ENCODE assay signal across 27 cellular contexts in the genomic region with DNA sequence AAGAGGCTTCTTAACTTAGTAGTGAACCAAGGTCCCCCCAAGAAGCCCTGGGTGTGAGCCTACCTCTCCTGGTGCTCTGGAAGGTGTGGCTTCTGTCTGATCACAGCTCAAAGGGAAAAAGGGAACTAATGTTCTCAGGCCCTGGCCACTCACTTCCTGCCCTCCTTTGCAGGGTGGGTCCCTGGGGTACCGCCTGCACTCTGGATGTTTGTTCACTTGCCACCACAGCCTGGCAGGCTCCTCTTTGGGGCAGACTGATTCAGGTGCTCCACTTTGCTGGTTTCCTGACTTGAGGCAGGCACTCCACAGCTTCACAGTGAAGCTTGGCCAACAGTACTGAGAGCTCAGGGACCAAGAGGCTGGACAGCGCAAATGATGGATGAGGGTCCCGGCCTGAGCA. TPM values are rescaled to one million over a fixed set of nuclear protein-coding genes. Genes with fewer than 3 reads are reported as not detected.
DNase-seq lines count a peak whose midpoint lies in the region; ATAC-seq and TF ChIP-seq lines count a peak whose summit lies in the region.
"Had no signal": no experiment of that assay in that cellular context is flagged by ENCODE, and none has a peak within 500 bp of the region (broad histone marks: within the 10 kb centered on the region; RNA-seq: fewer than 3 reads in every experiment).

No MANE protein-coding gene starts in this region.

- intact Hi-C loops in Right ventricle myocardium inferior (cut with DNase I) (no loop called here), left ventricle myocardium superior (cut with micrococcal nuclease) (no loop called here)

- ATAC-seq in Right ventricle myocardium inferior, result no peak
- no peak for ATAC-seq in left ventricle myocardium superior
- ATAC-seq: activated CD8-positive, alpha-beta T cell treated with anti-CD3 and anti-CD28 coated beads for 36 hours; activated T-cell treated with anti-CD3 and anti-CD28 coated beads, Interleukin-2, amount 50 U/mL, for 4 hours; naive thymus-derived CD8-positive, alpha-beta T cell had no signal

- WGBS in endodermal cell (ENCODE audit: insufficient coverage in 1 of 2, insufficient read length in 1 of 2), 2 experiments, result 88 to 92% methylated on average over 1 to 3 of the region's 3 CpGs

- H3K9me3 Mint-ChIP-seq in endodermal cell, result no peaks in the 10 kb centered on the region
- H3K9me3 Mint-ChIP-seq: activated CD8-positive, alpha-beta T cell treated with anti-CD3 and anti-CD28 coated beads for 36 hours; activated T-cell treated with anti-CD3 and anti-CD28 coated beads, Interleukin-2, amount 50 U/mL, for 4 hours; naive thymus-derived CD8-positive, alpha-beta T cell; type B pancreatic cell had no signal

- TF ChIP-seq CTCF in Peyer's patch (IDR thresholded peaks at IDR 0.05), result no peak
- no peak for TF ChIP-seq CTCF in endodermal cell (conservative IDR thresholded peaks at IDR 0.05)

- in situ Hi-C loops in HAP-1 (cut with MboI; ENCODE audit: low sequenced_read_pairs), result no loop called here

- H3K27me3 Mint-ChIP-seq in endodermal cell (ENCODE audit: insufficient read depth), result no peaks in the 10 kb centered on the region
- H3K27me3 Mint-ChIP-seq: activated CD8-positive, alpha-beta T cell treated with anti-CD3 and anti-CD28 coated beads for 36 hours; naive thymus-derived CD8-positive, alpha-beta T cell; type B pancreatic cell had no signal

- no peak for TF ChIP-seq POLR2A in Peyer's patch (IDR thresholded peaks at IDR 0.05)

- H3K36me3 ChIP-seq in Peyer's patch, result peaks cover 0 to 62% (median 0%) of the 10 kb centered on the region in 3 donors
- peaks cover 21% of the 10 kb centered on the region for H3K36me3 ChIP-seq in endodermal cell (ENCODE audit: control insufficient read depth, insufficient read depth, low read length)
- peaks cover 43% of the 10 kb centered on the region for H3K36me3 ChIP-seq in HAP-1 (replicated peaks)
- H3K36me3 ChIP-seq: MG63 had no signal

- H3K4me3 ChIP-seq in Peyer's patch (no peak overlapping the region), endodermal cell (ENCODE audit: low read length) (no peak overlapping the region), HAP-1 (no peak overlapping the region)
- H3K4me3 ChIP-seq: adrenal gland, MG63, SJCRH30, stomach had no signal

- peaks cover 33% of the 10 kb centered on the region for H3K36me3 Mint-ChIP-seq in endodermal cell (ENCODE audit: low read depth)
- H3K36me3 Mint-ChIP-seq: type B pancreatic cell had no signal

- H3K4me3 Mint-ChIP-seq in endodermal cell, result no peak overlapping the region
- H3K4me3 Mint-ChIP-seq: activated CD8-positive, alpha-beta T cell treated with anti-CD3 and anti-CD28 coated beads for 36 hours; activated T-cell treated with anti-CD3 and anti-CD28 coated beads, Interleukin-2, amount 50 U/mL, for 4 hours; naive thymus-derived CD8-positive, alpha-beta T cell; type B pancreatic cell had no signal

- no peak overlapping the region for H3K27ac Mint-ChIP-seq in endodermal cell
- H3K27ac Mint-ChIP-seq: activated CD8-positive, alpha-beta T cell treated with anti-CD3 and anti-CD28 coated beads for 36 hours; type B pancreatic cell had no signal

- DNase-seq in Right ventricle myocardium inferior (ENCODE audit: missing footprints), result peak; percentile 22
- no peak for DNase-seq in left ventricle myocardium superior
- peak in 2 of 3 donors; percentile 59 to 61 for DNase-seq in Peyer's patch
- no peak for DNase-seq in endodermal cell
- no peak for DNase-seq in HAP-1 (ENCODE audit: low spot score in 2 of 2)
- no peak for DNase-seq in NCI-H1694 (lab: John Stamatoyannopoulos, UW)
- DNase-seq in GM19240 (ENCODE audit: insufficient read length, low spot score), result no peak
- no peak for DNase-seq in NCI-H1694 treated with DMSO at 0.1 percent for 48 hours (lab: John Stamatoyannopoulos, UW)
- DNase-seq: activated CD8-positive, alpha-beta T cell treated with anti-CD3 and anti-CD28 coated beads for 36 hours; activated naive CD4-positive, alpha-beta T cell; activated T-cell treated with anti-CD3 and anti-CD28 coated beads, Interleukin-2, amount 50 U/mL, for 4 hours; adrenal gland; brain microvascular endothelial cell; Caco-2; GOT3; IMR-90; kidney; MG63; naive thymus-derived CD8-positive, alpha-beta T cell; NCI-H187 treated with DMSO at 0.1 percent for 48 hours; retina; SJCRH30; stimulated activated CD4-positive, alpha-beta T cell treated with anti-CD3 and anti-CD28 coated beads, Interleukin-4, amount 100 ng/mL, for 24 hours; stomach; T-helper 2 cell had no signal

- no peak overlapping the region for H3K9ac ChIP-seq in endodermal cell (ENCODE audit: extremely low read depth, low read length, poor library complexity, severe bottlenecking)

- H3K9me3 ChIP-seq in Peyer's patch (no peaks in the 10 kb centered on the region), endodermal cell (ENCODE audit: control insufficient read depth, low read length) (no peaks in the 10 kb centered on the region), HAP-1 (no peaks in the 10 kb centered on the region)
- H3K9me3 ChIP-seq: adrenal gland, Caco-2, MG63, SJCRH30, stomach had no signal

- H3K4me1 Mint-ChIP-seq in endodermal cell, result no peaks in the 10 kb centered on the region

- H3K4me1 ChIP-seq in Peyer's patch, result no peaks in the 10 kb centered on the region
- no peaks in the 10 kb centered on the region for H3K4me1 ChIP-seq in endodermal cell (ENCODE audit: control insufficient read depth, insufficient read depth, low read length)
- H3K4me1 ChIP-seq in HAP-1, result no peaks in the 10 kb centered on the region
- H3K4me1 ChIP-seq: adrenal gland, Caco-2, SJCRH30, stomach had no signal

- no peaks in the 10 kb centered on the region for H3K27me3 ChIP-seq in Peyer's patch
- H3K27me3 ChIP-seq in endodermal cell (ENCODE audit: control insufficient read depth, insufficient read depth, low read length, poor library complexity, severe bottlenecking), result no peaks in the 10 kb centered on the region
- no peaks in the 10 kb centered on the region for H3K27me3 ChIP-seq in HAP-1 (ENCODE audit: low read depth)
- H3K27me3 ChIP-seq: adrenal gland, brain microvascular endothelial cell, MG63, SJCRH30, stomach had no signal

- peak overlapping the region in 1 of 4 donors; percentile 49 for H3K27ac ChIP-seq in Peyer's patch
- peak overlapping the region; percentile 38 for H3K27ac ChIP-seq in endodermal cell (ENCODE audit: low read depth, low read length)
- H3K27ac ChIP-seq: adrenal gland, brain microvascular endothelial cell, SJCRH30, stomach had no signal

RNA-seq across cellular contexts. Expression of gene MYO15A, which starts 5.9 kb away (rescaled TPM):
- total RNA-seq in Right ventricle myocardium inferior (0.51 TPM), left ventricle myocardium superior (0.45 TPM), Peyer's patch (1 to 10 TPM in 3 of 4 donors, not detected in 1; 3.6 to 5.0 (median 3.8) TPM), endodermal cell (1 to 10 TPM; 1.7 to 2.4 TPM)
- 5.2 TPM for polyA plus RNA-seq in endodermal cell (2013, experiment 1 of 2)
- polyA plus RNA-seq in endodermal cell (2013, experiment 2 of 2), result 3.8 TPM
- total RNA-seq: Caco-2, Daoy had no signal

RNA-seq across cellular contexts. Expression of gene DRG2, which starts 14.9 kb away (rescaled TPM):
- 18.8 TPM for total RNA-seq in Right ventricle myocardium inferior
- 19.4 TPM for total RNA-seq in left ventricle myocardium superior
- total RNA-seq in Peyer's patch, result 10 to 100 TPM; 24.0 to 65.2 (median 48.5) TPM
- total RNA-seq in endodermal cell, result 10 to 100 TPM; 45.1 to 49.9 TPM
- 38.1 TPM for polyA plus RNA-seq in endodermal cell (2013, experiment 1 of 2)
- polyA plus RNA-seq in endodermal cell (2013, experiment 2 of 2), result 38.7 TPM

Comparison
In these comparisons a context has a peak if more than half of its experiments do, and no peak if none do; other contexts are left out.
1. DNase-seq: peak in Right ventricle myocardium inferior (single experiment) and Peyer's patch (2 of 3); none in left ventricle myocardium superior (single experiment), endodermal cell (single experiment), HAP-1 (0 of 2), NCI-H1694 (single experiment), GM19240 (single experiment) and NCI-H1694 treated with DMSO at 0.1 percent for 48 hours (single experiment).